In the genomic region with DNA sequence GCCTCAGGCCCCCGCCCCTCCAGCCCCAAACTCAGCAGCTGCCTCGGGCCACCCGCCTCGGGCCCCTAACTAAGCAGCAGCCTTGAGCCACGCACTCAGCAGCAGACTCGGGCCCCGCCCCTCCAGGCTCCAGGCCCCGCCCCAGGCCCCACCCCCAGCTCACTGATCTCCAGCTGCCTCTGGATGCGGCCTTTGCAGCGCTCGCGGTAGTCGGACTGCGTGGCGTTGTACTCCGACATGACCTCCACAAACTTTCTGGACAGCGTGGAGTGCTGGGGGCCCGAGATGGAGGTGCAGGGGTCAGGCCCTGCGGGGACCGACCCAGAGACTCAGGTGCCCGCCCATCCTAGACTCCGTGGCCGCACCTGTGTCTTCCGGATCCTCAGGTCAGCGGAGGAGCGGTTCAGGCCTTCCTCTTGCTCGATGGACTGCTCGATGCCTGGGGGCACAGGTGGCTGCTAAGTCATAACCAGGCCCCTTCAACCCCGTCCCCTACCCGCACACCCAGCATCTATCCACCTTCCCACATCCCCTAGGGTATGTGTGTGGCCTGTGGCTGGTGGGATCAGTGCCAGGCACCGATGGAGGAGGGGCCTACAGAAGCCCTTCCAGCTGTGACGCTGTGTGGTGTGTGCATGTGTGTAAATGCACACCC, we compare ENCODE assay signal across 1 cellular context.
A peak's percentile ranks its signal among the peaks of the same experiment; 100 is the strongest.
TF ChIP-seq lines count a peak whose summit lies in the region.

No MANE protein-coding gene starts in this region.

TF ChIP-seq in A549, 52 proteins besides CTCF, POLR2A, EP300 and RAD21 (continued from another document):
- TF ChIP-seq, protein P1, sequence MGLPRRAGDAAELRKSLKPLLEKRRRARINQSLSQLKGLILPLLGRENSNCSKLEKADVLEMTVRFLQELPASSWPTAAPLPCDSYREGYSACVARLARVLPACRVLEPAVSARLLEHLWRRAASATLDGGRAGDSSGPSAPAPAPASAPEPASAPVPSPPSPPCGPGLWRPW (IDR thresholded peaks at IDR 0.05) = no peak
- TF ChIP-seq MAZ (IDR thresholded peaks at IDR 0.05; ENCODE audit: borderline replicate concordance, low read depth, low read length) = no peak
- peak; percentile 81; the same call in 1 of the 2 replicates for TF ChIP-seq RNF2 (IDR thresholded peaks at IDR 0.05; ENCODE audit: borderline replicate concordance, low read depth)
- TF ChIP-seq ZNF302 (CRISPR knock-in tag; IDR thresholded peaks at IDR 0.05) = no peak
- TF ChIP-seq SREBF2 (IDR thresholded peaks at IDR 0.05) = no peak
- TF ChIP-seq KDM1A (IDR thresholded peaks at IDR 0.05; ENCODE audit: low read depth) = no peak
- TF ChIP-seq, protein P2, sequence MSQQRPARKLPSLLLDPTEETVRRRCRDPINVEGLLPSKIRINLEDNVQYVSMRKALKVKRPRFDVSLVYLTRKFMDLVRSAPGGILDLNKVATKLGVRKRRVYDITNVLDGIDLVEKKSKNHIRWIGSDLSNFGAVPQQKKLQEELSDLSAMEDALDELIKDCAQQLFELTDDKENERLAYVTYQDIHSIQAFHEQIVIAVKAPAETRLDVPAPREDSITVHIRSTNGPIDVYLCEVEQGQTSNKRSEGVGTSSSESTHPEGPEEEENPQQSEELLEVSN (IDR thresholded peaks at IDR 0.05; ENCODE audit: borderline replicate concordance, low read depth) = no peak
- TF ChIP-seq NFE2L2 (conservative IDR thresholded peaks at IDR 0.05; ENCODE audit: low read length) = no peak
- 0 out of 2 replicates have a peak, but pooled peaks have one; percentile 11 for TF ChIP-seq HDAC2 (IDR thresholded peaks at IDR 0.05)
- TF ChIP-seq CBX8 (IDR thresholded peaks at IDR 0.05) = no peak
- TF ChIP-seq RFX5 (IDR thresholded peaks at IDR 0.05) = no peak
- TF ChIP-seq, protein P3, sequence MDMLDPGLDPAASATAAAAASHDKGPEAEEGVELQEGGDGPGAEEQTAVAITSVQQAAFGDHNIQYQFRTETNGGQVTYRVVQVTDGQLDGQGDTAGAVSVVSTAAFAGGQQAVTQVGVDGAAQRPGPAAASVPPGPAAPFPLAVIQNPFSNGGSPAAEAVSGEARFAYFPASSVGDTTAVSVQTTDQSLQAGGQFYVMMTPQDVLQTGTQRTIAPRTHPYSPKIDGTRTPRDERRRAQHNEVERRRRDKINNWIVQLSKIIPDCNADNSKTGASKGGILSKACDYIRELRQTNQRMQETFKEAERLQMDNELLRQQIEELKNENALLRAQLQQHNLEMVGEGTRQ (IDR thresholded peaks at IDR 0.05) = no peak
- TF ChIP-seq HOXB13 (CRISPR knock-in tag; IDR thresholded peaks at IDR 0.05; ENCODE audit: low read depth) = no peak
- TF ChIP-seq NPAS2 (CRISPR knock-in tag; IDR thresholded peaks at IDR 0.05; ENCODE audit: borderline replicate concordance) = no peak
- TF ChIP-seq HOXB5 (CRISPR knock-in tag; IDR thresholded peaks at IDR 0.05) = no peak
- no peak for TF ChIP-seq GATA3 (IDR thresholded peaks at IDR 0.05; ENCODE audit: borderline replicate concordance)
- no peak for TF ChIP-seq ZC3H11A (IDR thresholded peaks at IDR 0.05)
- no peak for TF ChIP-seq MAFK (IDR thresholded peaks at IDR 0.05; ENCODE audit: partially characterized antibody)
- TF ChIP-seq TP53 (CRISPR knock-in tag; IDR thresholded peaks at IDR 0.05) = 0 out of 2 replicates have a peak, but pooled peaks have one; percentile 17
